In the genomic region with DNA sequence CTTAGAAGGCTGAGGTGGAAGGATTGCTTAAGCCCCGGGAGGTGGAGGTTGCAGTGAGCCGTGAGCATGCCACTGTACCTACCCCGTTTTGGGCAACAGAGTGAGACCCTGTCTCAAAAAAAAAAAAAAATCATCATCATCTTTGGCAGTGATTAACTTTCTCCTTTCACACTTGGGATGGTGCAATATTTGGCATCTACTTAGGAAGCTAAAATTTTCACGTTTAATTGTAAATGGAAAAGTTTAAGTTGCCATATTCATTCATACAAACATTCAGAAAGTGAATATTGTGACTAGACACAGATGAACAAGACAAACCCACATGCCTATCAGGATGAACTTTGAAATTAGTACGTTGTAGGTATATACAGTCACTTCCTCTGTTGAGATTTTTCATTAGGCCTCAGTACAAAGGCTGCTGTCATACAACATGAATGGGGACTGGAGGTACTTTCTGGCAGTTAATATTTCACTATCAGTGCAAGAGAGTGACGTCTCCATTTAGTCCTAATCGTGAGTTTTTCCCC, we compare ENCODE assay signal across 19 cellular contexts. TPM values are rescaled to one million over a fixed set of nuclear protein-coding genes. Genes with fewer than 3 reads are reported as not detected.
DNase-seq lines count a peak whose midpoint lies in the region; ATAC-seq and TF ChIP-seq lines count a peak whose summit lies in the region.
"Had no signal": no experiment of that assay in that cellular context is flagged by ENCODE, and none has a peak within 500 bp of the region (broad histone marks: within the 10 kb centered on the region; RNA-seq: fewer than 3 reads in every experiment).

No MANE protein-coding gene starts in this region.

- H3K9me3 ChIP-seq in neural progenitor cell (ENCODE audit: low read depth), result no peaks in the 10 kb centered on the region
- no peaks in the 10 kb centered on the region for H3K9me3 ChIP-seq in aorta (ENCODE audit: control insufficient read depth, low read length)
- no peaks in the 10 kb centered on the region for H3K9me3 ChIP-seq in stomach
- H3K9me3 ChIP-seq: breast epithelium, neutrophil had no signal

- H3K4me1 ChIP-seq in neural progenitor cell (peaks cover 65% of the 10 kb centered on the region), aorta (ENCODE audit: control insufficient read depth in 1 of 2, insufficient read depth in 2 of 2, low read length in 2 of 2) (peaks cover 2 to 3% of the 10 kb centered on the region in 2 donors), stomach (peaks cover 9 to 82% (median 40%) of the 10 kb centered on the region in 4 donors)
- H3K4me1 ChIP-seq: breast epithelium had no signal

- peaks cover 35% of the 10 kb centered on the region for H3F3A ChIP-seq in neural progenitor cell (ENCODE audit: low read depth)

- H3K79me2 ChIP-seq in neural progenitor cell (ENCODE audit: low read depth), result peaks cover 100% of the 10 kb centered on the region

- no peaks in the 10 kb centered on the region for H3K36me3 ChIP-seq in neural progenitor cell
- H3K36me3 ChIP-seq in aorta (ENCODE audit: control insufficient read depth in 1 of 2, insufficient read depth in 2 of 2, low read length in 1 of 2), result no peaks in the 10 kb centered on the region
- no peaks in the 10 kb centered on the region for H3K36me3 ChIP-seq in stomach
- H3K36me3 ChIP-seq: breast epithelium had no signal

- H3K4me3 ChIP-seq in neural progenitor cell (no peak overlapping the region), aorta (ENCODE audit: low read length in 2 of 2) (no peak overlapping the region), stomach (no peak overlapping the region)
- H3K4me3 ChIP-seq: breast epithelium had no signal

- 88 to 90% methylated on average over 7 of the region's 7 CpGs for WGBS in aorta, 2 donors
- 72 to 84% (median 78%) methylated on average over 7 of the region's 7 CpGs for whole genome bisulfite sequencing in stomach, 5 donors

- H3K4me1 Mint-ChIP-seq in activated CD4-positive, alpha-beta T cell treated with anti-CD3 and anti-CD28 coated beads, Interleukin-2, amount 10 ng/mL, durations not matched to agents 24 days and 14 days, result peaks cover 74% of the 10 kb centered on the region
- H3K4me1 Mint-ChIP-seq in activated CD8-positive, alpha-beta T cell treated with anti-CD3 and anti-CD28 coated beads, Interleukin-2, amount 10 ng/mL, durations not matched to agents 7 days and 5 days (ENCODE audit: low read depth), result peaks cover 89% of the 10 kb centered on the region
- peaks cover 7% of the 10 kb centered on the region for H3K4me1 Mint-ChIP-seq in neural progenitor cell

- TF ChIP-seq POLR2A in stomach (IDR thresholded peaks at IDR 0.05), result no peak

- peak overlapping the region; percentile 52 for H3K27ac Mint-ChIP-seq in activated CD4-positive, alpha-beta T cell treated with anti-CD3 and anti-CD28 coated beads, Interleukin-2, amount 10 ng/mL, durations not matched to agents 24 days and 14 days
- peak overlapping the region; percentile 41 for H3K27ac Mint-ChIP-seq in activated CD8-positive, alpha-beta T cell treated with anti-CD3 and anti-CD28 coated beads, Interleukin-2, amount 10 ng/mL, durations not matched to agents 7 days and 5 days
- H3K27ac Mint-ChIP-seq in neural progenitor cell, result no peak overlapping the region
- H3K27ac Mint-ChIP-seq: memory B cell had no signal

- intact Hi-C loops in activated CD4-positive, alpha-beta T cell treated with anti-CD3 and anti-CD28 coated beads, Interleukin-2, amount 10 ng/mL, durations not matched to agents 24 days and 14 days (cut with micrococcal nuclease), result loop anchor here (1.0 kb wide), 1 partner anchor 9 kb away; no protein-coding TSS in a partner anchor
- intact Hi-C loops in aorta (cut with DNase I), result no loop called here
- intact Hi-C loops in stomach (cut with DNase I; ENCODE audit: low total_unique reads), result no loop called here

- TF ChIP-seq EP300 in stomach (IDR thresholded peaks at IDR 0.05), result no peak

- H3K27me3 Mint-ChIP-seq in activated CD4-positive, alpha-beta T cell treated with anti-CD3 and anti-CD28 coated beads, Interleukin-2, amount 10 ng/mL, durations not matched to agents 24 days and 14 days, result no peaks in the 10 kb centered on the region
- no peaks in the 10 kb centered on the region for H3K27me3 Mint-ChIP-seq in activated CD8-positive, alpha-beta T cell treated with anti-CD3 and anti-CD28 coated beads, Interleukin-2, amount 10 ng/mL, durations not matched to agents 7 days and 5 days (ENCODE audit: low read depth)
- H3K27me3 Mint-ChIP-seq in neural progenitor cell (ENCODE audit: insufficient read depth, low read depth), result no peaks in the 10 kb centered on the region
- H3K27me3 Mint-ChIP-seq: memory B cell, type B pancreatic cell had no signal

- no peaks in the 10 kb centered on the region for H3K9me3 Mint-ChIP-seq in activated CD4-positive, alpha-beta T cell treated with anti-CD3 and anti-CD28 coated beads, Interleukin-2, amount 10 ng/mL, durations not matched to agents 24 days and 14 days
- H3K9me3 Mint-ChIP-seq in activated CD8-positive, alpha-beta T cell treated with anti-CD3 and anti-CD28 coated beads, Interleukin-2, amount 10 ng/mL, durations not matched to agents 7 days and 5 days (ENCODE audit: insufficient read depth), result no peaks in the 10 kb centered on the region
- peaks cover 5% of the 10 kb centered on the region for H3K9me3 Mint-ChIP-seq in neural progenitor cell
- H3K9me3 Mint-ChIP-seq: memory B cell had no signal

- TF ChIP-seq CTCF in neural progenitor cell (IDR thresholded peaks at IDR 0.05) (no peak), stomach (IDR thresholded peaks at IDR 0.05) (no peak)

- no peak for DNase-seq in activated CD4-positive, alpha-beta T cell treated with anti-CD3 and anti-CD28 coated beads, Interleukin-2, amount 10 ng/mL, durations not matched to agents 24 days and 14 days
- no peak for DNase-seq in activated CD4-positive, alpha-beta T cell treated with anti-CD3 and anti-CD28 coated beads for 4 hours
- no peak for DNase-seq in activated CD8-positive, alpha-beta T cell treated with anti-CD3 and anti-CD28 coated beads, Interleukin-2, amount 10 ng/mL, durations not matched to agents 7 days and 5 days
- DNase-seq in neural progenitor cell (ENCODE audit: low spot score), result no peak
- DNase-seq in aorta, result no peak
- DNase-seq in HT-29 (ENCODE audit: low spot score), result no peak
- no peak for DNase-seq in stomach
- DNase-seq: activated CD4-positive, alpha-beta T cell treated with anti-CD3 and anti-CD28 coated beads, Interleukin-2, amount 50 U/mL, for 1 hour; erythroblast; NCI-H1436; NCI-H2227 treated with DMSO at 0.1 percent for 48 hours; SIG-M5; stimulated activated CD4-positive, alpha-beta T cell treated with anti-CD3 and anti-CD28 coated beads, Interleukin-4, amount 100 ng/mL, for 1 hour; stimulated activated CD8-positive, alpha-beta memory T cell treated with anti-CD3 and anti-CD28 coated beads, Interleukin-4, amount 100 ng/mL, for 48 hours had no signal

- ATAC-seq in GM21423 (IDR thresholded peaks at IDR 0.05; ENCODE audit: unreplicated experiment) (peak; percentile 80), aorta (ENCODE audit: low FRiP score) (no peak)
- ATAC-seq in activated CD8-positive, alpha-beta T cell treated with anti-CD3 and anti-CD28 coated beads, Interleukin-2, amount 10 ng/mL, durations not matched to agents 7 days and 5 days, result no peak

- H4K20me1 ChIP-seq in neural progenitor cell (ENCODE audit: low read depth), result peaks cover 90% of the 10 kb centered on the region

- H3K9ac ChIP-seq in neural progenitor cell, result no peak overlapping the region

- CTCF ChIA-PET in activated CD8-positive, alpha-beta T cell treated with anti-CD3 and anti-CD28 coated beads, Interleukin-2, amount 10 ng/mL, durations not matched to agents 7 days and 5 days (lab: Charles Lee), result interaction anchor here (1.4 to 6.4 kb wide), 5 partner anchors 8 to 97 kb away, joined by 3 to 60 read pairs (median 7); no protein-coding TSS in a partner anchor

- no peak overlapping the region for H3K4me3 Mint-ChIP-seq in activated CD4-positive, alpha-beta T cell treated with anti-CD3 and anti-CD28 coated beads, Interleukin-2, amount 10 ng/mL, durations not matched to agents 24 days and 14 days
- no peak overlapping the region for H3K4me3 Mint-ChIP-seq in activated CD8-positive, alpha-beta T cell treated with anti-CD3 and anti-CD28 coated beads, Interleukin-2, amount 10 ng/mL, durations not matched to agents 7 days and 5 days
- no peak overlapping the region for H3K4me3 Mint-ChIP-seq in neural progenitor cell
- H3K4me3 Mint-ChIP-seq: memory B cell, type B pancreatic cell had no signal

- POLR2A ChIA-PET in activated CD8-positive, alpha-beta T cell treated with anti-CD3 and anti-CD28 coated beads, Interleukin-2, amount 10 ng/mL, durations not matched to agents 7 days and 5 days (lab: Charles Lee), result interaction anchor here (1.4 to 2.7 kb wide), 2 partner anchors 8 to 28 kb away, joined by 4 to 8 read pairs; no protein-coding TSS in a partner anchor

- H3K27me3 ChIP-seq in neural progenitor cell (no peaks in the 10 kb centered on the region), aorta (ENCODE audit: control insufficient read depth in 1 of 2, insufficient read depth in 2 of 2, low read length in 1 of 2) (no peaks in the 10 kb centered on the region), stomach (no peaks in the 10 kb centered on the region)
- H3K27me3 ChIP-seq: breast epithelium, neutrophil had no signal

- H3K4me2 ChIP-seq in neural progenitor cell, result peak overlapping the region; percentile 66

- no peak overlapping the region for H3K27ac ChIP-seq in neural progenitor cell
- H3K27ac ChIP-seq in aorta (ENCODE audit: low read depth in 1 of 2, low read length in 2 of 2), result no peak overlapping the region
- no peak overlapping the region for H3K27ac ChIP-seq in stomach
- H3K27ac ChIP-seq: breast epithelium, neutrophil had no signal

- peaks cover 52% of the 10 kb centered on the region for H3K36me3 Mint-ChIP-seq in activated CD4-positive, alpha-beta T cell treated with anti-CD3 and anti-CD28 coated beads, Interleukin-2, amount 10 ng/mL, durations not matched to agents 24 days and 14 days (ENCODE audit: low read depth)
- H3K36me3 Mint-ChIP-seq in activated CD8-positive, alpha-beta T cell treated with anti-CD3 and anti-CD28 coated beads, Interleukin-2, amount 10 ng/mL, durations not matched to agents 7 days and 5 days (ENCODE audit: low read depth), result peaks cover 67% of the 10 kb centered on the region
- peaks cover 47% of the 10 kb centered on the region for H3K36me3 Mint-ChIP-seq in neural progenitor cell

- H2AFZ ChIP-seq in neural progenitor cell (replicated peaks), result no peak overlapping the region

RNA-seq across cellular contexts. Expression of a gene that starts 10.3 kb away (rescaled TPM):
- 117 TPM in 2 replicates for total RNA-seq in activated CD4-positive, alpha-beta T cell treated with anti-CD3 and anti-CD28 coated beads, Interleukin-2, amount 10 ng/mL, durations not matched to agents 24 days and 14 days
- total RNA-seq in activated CD8-positive, alpha-beta T cell treated with anti-CD3 and anti-CD28 coated beads, Interleukin-2, amount 10 ng/mL, durations not matched to agents 7 days and 5 days, result 10 to 100 TPM; 89.1 to 91.5 TPM
- total RNA-seq in neural progenitor cell (ENCODE audit: low replicate concordance), result 31.6 and 58.9 TPM in 2 replicates
- total RNA-seq in aorta, result 10 to 100 TPM; 30.1 to 32.4 TPM
- polyA plus RNA-seq in aorta, result 10 to 100 TPM; 15.6 to 18.2 TPM
- total RNA-seq in HT-29 (2014; rRNA removed; shearing (Covaris generic)), result 14.9 and 17.2 TPM in 2 replicates
- total RNA-seq in stomach, result 10 to 100 TPM; 14.8 to 46.2 (median 19.6) TPM
- 10 to 100 TPM; 18.0 to 24.0 (median 23.8) TPM for polyA plus RNA-seq in stomach
